24 cellular contexts compared by ENCODE assay signal in the genomic region with DNA sequence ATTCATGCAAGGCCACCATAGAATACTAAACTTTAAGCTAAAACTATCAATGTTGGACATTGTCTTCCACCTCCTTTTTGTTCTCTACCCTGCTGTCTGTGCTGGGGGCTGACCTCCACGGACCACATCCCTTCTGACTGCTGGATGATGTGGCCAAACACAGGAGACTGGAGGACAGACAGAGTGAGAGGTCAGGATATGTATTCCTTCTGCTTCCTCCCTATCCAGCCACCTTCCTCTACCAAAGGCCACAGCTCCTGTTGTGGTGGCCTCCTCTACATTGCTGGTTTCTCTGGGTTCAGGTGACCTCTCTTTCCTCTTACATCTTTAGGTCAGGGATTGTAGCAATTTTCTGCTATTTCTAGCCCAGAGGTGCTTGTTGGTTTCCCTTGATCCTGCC.
A peak's percentile ranks its signal among the peaks of the same experiment; 100 is the strongest.
DNase-seq lines count a peak whose midpoint lies in the region; ATAC-seq, FAIRE-seq and TF ChIP-seq lines count a peak whose summit lies in the region.
"Had no signal": no experiment of that assay in that cellular context is flagged by ENCODE, and none has a peak within 500 bp of the region (broad histone marks: within the 10 kb centered on the region; RNA-seq: fewer than 3 reads in every experiment).

No MANE protein-coding gene starts in this region.

- no peak for FAIRE-seq in A549 (lab: Jason Lieb, UNC)
- FAIRE-seq: GM19239, H54, HTR-8/SVneo had no signal

- no peak for DNase-seq in A549 (ENCODE audit: low read depth in 1 of 2, low spot score in 1 of 2)
- DNase-seq in HT1080 (ENCODE audit: low read depth), result peak; percentile 12
- DNase-seq in RWPE2 (ENCODE audit: low spot score), result no peak
- DNase-seq in epithelial cell of prostate (ENCODE audit: low read depth, low spot score), result no peak
- DNase-seq in Right ventricle myocardium superior, result no peak
- no peak for DNase-seq in NCI-H69 (lab: John Stamatoyannopoulos, UW)
- DNase-seq in left ventricle myocardium inferior, result no peak
- DNase-seq: 8988T; C1 segment of cervical spinal cord; Caco-2; CD4-positive, alpha-beta memory T cell; DMS79 treated with DMSO at 0.1 percent for 48 hours; KBM-7; MM.1S; NCI-H1694; NCI-H2081; NCI-H2227 treated with DMSO at 0.1 percent for 48 hours; NCI-H526 treated with DMSO at 0.1 percent for 48 hours; T-cell had no signal

- peak overlapping the region; percentile 45 for H3K4me2 ChIP-seq in A549

- CTCF ChIA-PET in A549 (lab: Yijun Ruan, JAX), result interaction anchor here (0.6 to 1.7 kb wide), 5 partner anchors 10 to 1552 kb away, joined by 3 to 4 read pairs (median 3); no protein-coding TSS in a partner anchor

- peak in 1 of 2 experiments; percentile 23; a peak in 2 of 6 replicates for ATAC-seq in A549
- no peak for ATAC-seq in RWPE2 (ENCODE audit: low read depth)
- no peak for ATAC-seq in HG02852 (IDR thresholded peaks at IDR 0.05; ENCODE audit: unreplicated experiment)
- ATAC-seq in Right ventricle myocardium superior (ENCODE audit: poor library complexity), result no peak
- ATAC-seq: Right ventricle myocardium inferior, T-cell had no signal

- H3K36me3 ChIP-seq in RWPE2 (ENCODE audit: low read depth), result no peaks in the 10 kb centered on the region
- H3K36me3 ChIP-seq in left ventricle myocardium inferior, result no peaks in the 10 kb centered on the region

- H3K27ac ChIP-seq in A549 (peak overlapping the region; percentile 33 to 38; a peak in 4 of 6 replicates), RWPE2 (ENCODE audit: poor library complexity, severe bottlenecking) (peak overlapping the region; percentile 28), epithelial cell of prostate (peak overlapping the region; percentile 6), left ventricle myocardium inferior (replicated peaks) (no peak overlapping the region)

- POLR2A ChIA-PET in A549 (lab: Yijun Ruan, JAX), result no interaction called here

- H3K4me1 ChIP-seq in A549, result peaks cover 46% of the 10 kb centered on the region
- H3K4me1 ChIP-seq in RWPE2 (ENCODE audit: insufficient read depth, poor library complexity, severe bottlenecking), result peaks cover 13% of the 10 kb centered on the region
- H3K4me1 ChIP-seq in left ventricle myocardium inferior, result peaks cover 12% of the 10 kb centered on the region

- TF ChIP-seq CTCF in A549 (IDR thresholded peaks at IDR 0.05) (no peak), RWPE2 (IDR thresholded peaks at IDR 0.05; ENCODE audit: poor library complexity, severe bottlenecking) (no peak), left ventricle myocardium inferior (IDR thresholded peaks at IDR 0.05; ENCODE audit: borderline replicate concordance) (no peak)

- H3K27me3 ChIP-seq in RWPE2 (ENCODE audit: insufficient read depth, poor library complexity, severe bottlenecking) (no peaks in the 10 kb centered on the region), left ventricle myocardium inferior (ENCODE audit: low read depth) (no peaks in the 10 kb centered on the region)

- no peak for TF ChIP-seq POLR2A in A549 (IDR thresholded peaks at IDR 0.05; ENCODE audit: low read length)

- H3K9me3 ChIP-seq in A549 (no peaks in the 10 kb centered on the region), RWPE2 (ENCODE audit: severe bottlenecking) (no peaks in the 10 kb centered on the region), left ventricle myocardium inferior (replicated peaks) (no peaks in the 10 kb centered on the region)
- H3K9me3 ChIP-seq: Caco-2 had no signal

- H3K4me3 ChIP-seq in A549, result no peak overlapping the region
- H3K4me3 ChIP-seq in RWPE2 (ENCODE audit: severe bottlenecking), result no peak overlapping the region
- H3K4me3 ChIP-seq in left ventricle myocardium inferior, result no peak overlapping the region

- TF ChIP-seq RAD21 in A549 (conservative IDR thresholded peaks at IDR 0.05 in 1 of 2, IDR thresholded peaks at IDR 0.05 in 1 of 2), result no peak

- intact Hi-C loops in Right ventricle myocardium superior (cut with DNase I) (no loop called here), left ventricle myocardium inferior (cut with micrococcal nuclease) (no loop called here)

- TF ChIP-seq EP300 in A549 (IDR thresholded peaks at IDR 0.05), result no peak

- WGBS in A549 (ENCODE audit: missing lambda C conversion rate), result 43% methylated on average over 1 of the region's 1 CpG

TF ChIP-seq in A549, 52 proteins besides CTCF, POLR2A, EP300 and RAD21:
- TF ChIP-seq JUN (IDR thresholded peaks at IDR 0.05), result 0 out of 5 replicates have a peak, but pooled peaks of 1 of the 2 experiments have one; percentile 15
- TF ChIP-seq SREBF2 (IDR thresholded peaks at IDR 0.05), result no peak
